28 cellular contexts compared by ENCODE assay signal in genomic region chr7:22128528-22128920, GRCh38.
"Had no signal": no experiment of that assay in that cellular context is flagged by ENCODE, and none has a peak within 500 bp of the region (broad histone marks: within the 10 kb centered on the region; RNA-seq: fewer than 3 reads in every experiment).

No MANE protein-coding gene starts in this region.

- H3K4me3 ChIP-seq: lower lobe of right lung, neural progenitor cell, skin epidermis, suprapubic skin, tibial artery had no signal

- H3K4me3 Mint-ChIP-seq: activated CD4-positive, alpha-beta T cell treated with anti-CD3 and anti-CD28 coated beads, Interleukin-2, amount 10 ng/mL, durations not matched to agents 7 days and 5 days; activated CD8-positive, alpha-beta memory T cell treated with anti-CD3 and anti-CD28 coated beads, Interleukin-2, amount 10 ng/mL, durations not matched to agents 7 days and 5 days; activated CD8-positive, alpha-beta T cell treated with anti-CD3 and anti-CD28 coated beads for 36 hours; immature natural killer cell; natural killer cell; neural progenitor cell; stimulated activated effector memory CD8-positive, alpha-beta T cell treated with anti-CD3 and anti-CD28 coated beads, Interleukin-12 subunit alpha, Interleukin-12 subunit beta, amount 100 ng/mL, for 72 hours; stimulated activated naive CD8-positive, alpha-beta T cell treated with anti-CD3 and anti-CD28 coated beads, Interleukin-15, Interleukin-2, amounts not matched to agents 100 ng/mL and 50 ng/mL, for 24 hours; T-helper 17 cell; WTC11 had no signal

- H2AFZ ChIP-seq: neural progenitor cell had no signal

- H3K4me1 ChIP-seq: lower lobe of right lung, suprapubic skin had no signal

- H3K9me3 ChIP-seq: lower lobe of right lung, suprapubic skin, tibial artery had no signal

- H3K36me3 ChIP-seq: neural progenitor cell had no signal

- H3K27me3 ChIP-seq: neural progenitor cell, suprapubic skin, tibial artery had no signal

- ATAC-seq: activated CD8-positive, alpha-beta memory T cell treated with anti-CD3 and anti-CD28 coated beads, Interleukin-2, amount 10 ng/mL, durations not matched to agents 7 days and 5 days; activated CD8-positive, alpha-beta T cell treated with anti-CD3 and anti-CD28 coated beads for 36 hours; activated naive CD4-positive, alpha-beta T cell treated with anti-CD3 and anti-CD28 coated beads, Interleukin-2, amount 50 U/mL, for 72 hours; lower lobe of right lung; natural killer cell; sciatic nerve; stimulated activated effector memory CD8-positive, alpha-beta T cell treated with anti-CD3 and anti-CD28 coated beads, Interleukin-12 subunit alpha, Interleukin-12 subunit beta, amount 100 ng/mL, for 72 hours; T-helper 17 cell; WTC11 had no signal

- H3K9me3 Mint-ChIP-seq: activated CD4-positive, alpha-beta T cell treated with anti-CD3 and anti-CD28 coated beads, Interleukin-2, amount 10 ng/mL, durations not matched to agents 7 days and 5 days; activated CD8-positive, alpha-beta T cell treated with anti-CD3 and anti-CD28 coated beads for 36 hours; activated naive CD4-positive, alpha-beta T cell treated with anti-CD3 and anti-CD28 coated beads, Interleukin-2, amount 50 U/mL, for 72 hours; activated T-helper 2 cell treated with anti-CD3 and anti-CD28 coated beads, Interferon-gamma antibody, Interleukin-2, Interleukin-4, amounts not matched to agents 10 μg/mL and 5 μg/mL and 100 μg/mL, durations not matched to agents 14 hours and 24 hours and 36 hours; natural killer cell; neural progenitor cell; stimulated activated effector memory CD8-positive, alpha-beta T cell treated with anti-CD3 and anti-CD28 coated beads, Interleukin-12 subunit alpha, Interleukin-12 subunit beta, amount 100 ng/mL, for 72 hours; stimulated activated naive CD8-positive, alpha-beta T cell treated with anti-CD3 and anti-CD28 coated beads, Interleukin-15, Interleukin-2, amounts not matched to agents 100 ng/mL and 50 ng/mL, for 24 hours; WTC11 had no signal

- H3K4me2 ChIP-seq: neural progenitor cell had no signal

- H3K27ac ChIP-seq: lower lobe of right lung, neural progenitor cell, suprapubic skin, tibial artery had no signal

- H3K27ac Mint-ChIP-seq: activated CD4-positive, alpha-beta T cell treated with anti-CD3 and anti-CD28 coated beads, Interleukin-2, amount 10 ng/mL, durations not matched to agents 7 days and 5 days; activated CD8-positive, alpha-beta memory T cell treated with anti-CD3 and anti-CD28 coated beads, Interleukin-2, amount 10 ng/mL, durations not matched to agents 7 days and 5 days; activated CD8-positive, alpha-beta T cell treated with anti-CD3 and anti-CD28 coated beads for 36 hours; activated naive CD4-positive, alpha-beta T cell treated with anti-CD3 and anti-CD28 coated beads, Interleukin-2, amount 50 U/mL, for 72 hours; activated T-helper 2 cell treated with anti-CD3 and anti-CD28 coated beads, Interferon-gamma antibody, Interleukin-2, Interleukin-4, amounts not matched to agents 10 μg/mL and 5 μg/mL and 100 μg/mL, durations not matched to agents 14 hours and 24 hours and 36 hours; immature natural killer cell; natural killer cell; neural progenitor cell; stimulated activated effector memory CD8-positive, alpha-beta T cell treated with anti-CD3 and anti-CD28 coated beads, Interleukin-12 subunit alpha, Interleukin-12 subunit beta, amount 100 ng/mL, for 72 hours; stimulated activated naive CD8-positive, alpha-beta T cell treated with anti-CD3 and anti-CD28 coated beads, Interleukin-15, Interleukin-2, amounts not matched to agents 100 ng/mL and 50 ng/mL, for 24 hours; T-helper 17 cell; WTC11 had no signal

- H3K4me1 Mint-ChIP-seq: activated CD4-positive, alpha-beta T cell treated with anti-CD3 and anti-CD28 coated beads, Interleukin-2, amount 10 ng/mL, durations not matched to agents 7 days and 5 days; immature natural killer cell; natural killer cell; stimulated activated effector memory CD8-positive, alpha-beta T cell treated with anti-CD3 and anti-CD28 coated beads, Interleukin-12 subunit alpha, Interleukin-12 subunit beta, amount 100 ng/mL, for 72 hours; T-helper 17 cell had no signal

- H3K9ac ChIP-seq: neural progenitor cell had no signal

- H3K36me3 Mint-ChIP-seq: activated CD8-positive, alpha-beta memory T cell treated with anti-CD3 and anti-CD28 coated beads, Interleukin-2, amount 10 ng/mL, durations not matched to agents 7 days and 5 days; activated naive CD4-positive, alpha-beta T cell treated with anti-CD3 and anti-CD28 coated beads, Interleukin-2, amount 50 U/mL, for 72 hours; immature natural killer cell; natural killer cell; stimulated activated effector memory CD8-positive, alpha-beta T cell treated with anti-CD3 and anti-CD28 coated beads, Interleukin-12 subunit alpha, Interleukin-12 subunit beta, amount 100 ng/mL, for 72 hours; WTC11 had no signal

- DNase-seq: activated CD4-positive, alpha-beta T cell treated with anti-CD3 and anti-CD28 coated beads for 1 hour; activated CD4-positive, alpha-beta T cell treated with anti-CD3 and anti-CD28 coated beads, Interleukin-2, amount 10 ng/mL, durations not matched to agents 7 days and 5 days; activated CD8-positive, alpha-beta memory T cell treated with anti-CD3 and anti-CD28 coated beads, Interleukin-2, amount 10 ng/mL, durations not matched to agents 7 days and 5 days; activated CD8-positive, alpha-beta T cell treated with anti-CD3 and anti-CD28 coated beads for 36 hours; activated T-cell treated with anti-CD3 and anti-CD28 coated beads, Interleukin-2, amount 50 U/mL, for 48 hours; anterior cingulate cortex; effector CD8-positive, alpha-beta T cell; hypothalamus; immature natural killer cell; kidney; lower lobe of right lung; mesenchymal stem cell; natural killer cell; posterior cingulate gyrus; stimulated activated CD4-positive, alpha-beta T cell treated with anti-CD3 and anti-CD28 coated beads, Interleukin-4, amount 100 ng/mL, for 24 hours; SW 1271; T-helper 17 cell; T1000; tibial artery had no signal
